In the genomic region with DNA sequence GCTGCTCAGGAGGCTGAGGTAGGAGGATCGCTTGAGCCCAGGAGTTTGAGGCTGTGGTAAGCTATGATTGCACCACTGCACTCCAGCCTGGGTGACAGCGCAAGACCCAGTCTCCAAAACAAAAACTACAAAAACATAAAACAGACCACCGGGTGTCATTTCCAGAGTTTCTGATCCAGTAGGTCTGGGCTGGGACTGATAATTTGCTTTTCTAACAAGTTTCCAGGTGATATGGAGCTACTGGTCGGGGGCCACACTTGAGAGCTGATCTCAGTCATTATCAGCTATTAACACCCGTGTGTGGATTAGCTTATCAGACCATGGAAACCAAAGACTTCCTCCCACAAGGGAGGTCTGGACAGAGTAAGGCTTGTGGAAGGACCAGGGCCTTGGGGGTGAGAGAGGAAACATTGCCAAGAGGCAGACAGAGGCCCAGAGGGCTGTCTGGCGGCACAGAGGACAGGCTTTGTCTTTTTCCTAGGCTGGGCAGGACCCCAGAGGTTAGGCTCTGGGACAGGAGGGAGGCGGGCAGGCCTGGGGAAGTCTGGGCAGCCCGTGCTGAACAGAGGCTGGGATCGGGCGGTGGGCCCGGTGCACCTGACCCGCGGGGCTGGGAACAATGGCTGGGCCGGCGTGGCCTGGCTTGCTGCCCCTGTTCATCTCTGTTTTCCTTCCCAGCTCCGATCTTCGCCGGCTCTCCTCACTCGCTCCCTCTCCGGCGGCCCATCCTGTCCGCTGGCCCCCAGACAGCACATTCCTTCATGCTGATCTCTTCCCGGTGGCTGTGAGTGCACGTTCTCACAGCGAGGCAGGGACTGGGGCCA, we compare ENCODE assay signal across 1 cellular context.
TF ChIP-seq lines count a peak whose summit lies in the region.

No MANE protein-coding gene starts in this region.

TF ChIP-seq in endothelial cell of umbilical vein, 7 proteins besides CTCF, POLR2A, EP300 and RAD21:
- peak; percentile 55 for TF ChIP-seq GATA2 (IDR thresholded peaks at IDR 0.05; ENCODE audit: insufficient read depth, insufficient read length, low read depth, low read length)
- TF ChIP-seq MYC (IDR thresholded peaks at IDR 0.05; ENCODE audit: low read depth, low read length) = no peak
- TF ChIP-seq POLR2AphosphoS5 (IDR thresholded peaks at IDR 0.05; ENCODE audit: insufficient read depth, low read depth, low read length) = peak; percentile 42
